ENCODE assay signal across 1 cellular context in the genomic region with DNA sequence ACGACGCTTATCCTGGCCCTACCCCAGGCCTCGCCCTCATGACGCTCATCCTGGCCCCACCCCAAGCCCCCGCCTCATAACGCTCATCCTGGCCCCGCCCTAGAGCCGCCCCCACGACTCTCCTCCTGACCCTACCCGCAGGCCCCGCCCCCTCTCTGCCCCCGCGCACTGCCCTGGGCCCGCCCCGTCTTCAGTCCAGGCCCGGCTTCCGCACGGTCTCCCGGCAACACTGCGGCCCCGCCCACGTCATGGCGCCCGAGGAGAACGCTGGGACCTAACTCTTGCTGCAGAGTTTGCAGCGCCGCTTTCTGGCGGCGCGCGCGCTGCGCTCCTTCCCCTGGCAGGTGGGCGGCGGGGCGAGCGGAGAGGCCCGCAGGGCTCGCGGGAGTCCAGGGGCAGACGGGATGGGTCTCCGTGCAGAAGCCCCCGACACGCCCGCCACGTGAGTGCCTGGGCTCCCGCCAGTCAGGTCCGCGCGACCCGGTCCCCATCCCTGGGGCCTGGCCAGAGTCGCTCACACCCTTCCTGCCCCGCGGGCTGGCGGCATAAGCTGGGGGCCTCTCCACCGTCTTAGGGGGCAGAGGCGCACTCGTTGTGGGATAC.
TF ChIP-seq lines count a peak whose summit lies in the region.

No MANE protein-coding gene starts in this region.

TF ChIP-seq in GM12878, 131 proteins besides CTCF, POLR2A, EP300 and RAD21 (continued from another document and continues in another):
- TF ChIP-seq WRNIP1 (IDR thresholded peaks at IDR 0.05; ENCODE audit: borderline replicate concordance, low read depth, low read length), result no peak
- TF ChIP-seq GABPA (IDR thresholded peaks at IDR 0.05; ENCODE audit: low read depth), result no peak
- no peak for TF ChIP-seq MTA3 (IDR thresholded peaks at IDR 0.05; ENCODE audit: borderline replicate concordance, low read length)
- TF ChIP-seq FOXM1 (IDR thresholded peaks at IDR 0.05; ENCODE audit: low read depth, low read length), result no peak
- no peak for TF ChIP-seq CHD1 (IDR thresholded peaks at IDR 0.05; ENCODE audit: low read depth, low read length)
- TF ChIP-seq SIX5 (IDR thresholded peaks at IDR 0.05; ENCODE audit: low read depth, low read length, severe bottlenecking), result no peak
- TF ChIP-seq, protein P1, sequence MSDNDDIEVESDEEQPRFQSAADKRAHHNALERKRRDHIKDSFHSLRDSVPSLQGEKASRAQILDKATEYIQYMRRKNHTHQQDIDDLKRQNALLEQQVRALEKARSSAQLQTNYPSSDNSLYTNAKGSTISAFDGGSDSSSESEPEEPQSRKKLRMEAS (IDR thresholded peaks at IDR 0.05; ENCODE audit: low read depth, low read length), result no peak
- TF ChIP-seq SMAD1 (IDR thresholded peaks at IDR 0.05; ENCODE audit: low read depth, partially characterized antibody), result no peak
- TF ChIP-seq PAX8 (IDR thresholded peaks at IDR 0.05), result no peak
- TF ChIP-seq, protein P2, sequence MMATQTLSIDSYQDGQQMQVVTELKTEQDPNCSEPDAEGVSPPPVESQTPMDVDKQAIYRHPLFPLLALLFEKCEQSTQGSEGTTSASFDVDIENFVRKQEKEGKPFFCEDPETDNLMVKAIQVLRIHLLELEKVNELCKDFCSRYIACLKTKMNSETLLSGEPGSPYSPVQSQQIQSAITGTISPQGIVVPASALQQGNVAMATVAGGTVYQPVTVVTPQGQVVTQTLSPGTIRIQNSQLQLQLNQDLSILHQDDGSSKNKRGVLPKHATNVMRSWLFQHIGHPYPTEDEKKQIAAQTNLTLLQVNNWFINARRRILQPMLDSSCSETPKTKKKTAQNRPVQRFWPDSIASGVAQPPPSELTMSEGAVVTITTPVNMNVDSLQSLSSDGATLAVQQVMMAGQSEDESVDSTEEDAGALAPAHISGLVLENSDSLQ (IDR thresholded peaks at IDR 0.05), result no peak
- no peak for TF ChIP-seq SUPT20H (IDR thresholded peaks at IDR 0.05; ENCODE audit: borderline replicate concordance, control insufficient read depth, low read depth, low read length)
- no peak for TF ChIP-seq ZNF622 (IDR thresholded peaks at IDR 0.05)
- TF ChIP-seq FOXK2 (IDR thresholded peaks at IDR 0.05), result no peak
- TF ChIP-seq SREBF2 (IDR thresholded peaks at IDR 0.05; ENCODE audit: low read length), result no peak
- TF ChIP-seq POU2F2 (IDR thresholded peaks at IDR 0.05; ENCODE audit: borderline replicate concordance, low read depth, low read length), result 0 out of 3 replicates have a peak, but pooled peaks have one; percentile 37
- no peak for TF ChIP-seq KLF5 (IDR thresholded peaks at IDR 0.05; ENCODE audit: partially characterized antibody)
- TF ChIP-seq NFXL1 (IDR thresholded peaks at IDR 0.05; ENCODE audit: borderline replicate concordance), result no peak
- TF ChIP-seq SP1 (IDR thresholded peaks at IDR 0.05; ENCODE audit: low read depth, low read length), result no peak
- TF ChIP-seq STAT1 (conservative IDR thresholded peaks at IDR 0.05), result no peak
- TF ChIP-seq, protein P3, sequence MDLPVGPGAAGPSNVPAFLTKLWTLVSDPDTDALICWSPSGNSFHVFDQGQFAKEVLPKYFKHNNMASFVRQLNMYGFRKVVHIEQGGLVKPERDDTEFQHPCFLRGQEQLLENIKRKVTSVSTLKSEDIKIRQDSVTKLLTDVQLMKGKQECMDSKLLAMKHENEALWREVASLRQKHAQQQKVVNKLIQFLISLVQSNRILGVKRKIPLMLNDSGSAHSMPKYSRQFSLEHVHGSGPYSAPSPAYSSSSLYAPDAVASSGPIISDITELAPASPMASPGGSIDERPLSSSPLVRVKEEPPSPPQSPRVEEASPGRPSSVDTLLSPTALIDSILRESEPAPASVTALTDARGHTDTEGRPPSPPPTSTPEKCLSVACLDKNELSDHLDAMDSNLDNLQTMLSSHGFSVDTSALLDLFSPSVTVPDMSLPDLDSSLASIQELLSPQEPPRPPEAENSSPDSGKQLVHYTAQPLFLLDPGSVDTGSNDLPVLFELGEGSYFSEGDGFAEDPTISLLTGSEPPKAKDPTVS (IDR thresholded peaks at IDR 0.05; ENCODE audit: low read depth, low read length), result no peak
- no peak for TF ChIP-seq ZSCAN29 (IDR thresholded peaks at IDR 0.05)
- no peak for TF ChIP-seq SUZ12 (IDR thresholded peaks at IDR 0.05; ENCODE audit: unreplicated experiment)
- TF ChIP-seq REST (IDR thresholded peaks at IDR 0.05; ENCODE audit: low read depth, low read length), result no peak
- TF ChIP-seq NKRF (conservative IDR thresholded peaks at IDR 0.05), result peak; percentile 51; the same call in 1 of the 2 replicates
- TF ChIP-seq HDAC6 (IDR thresholded peaks at IDR 0.05; ENCODE audit: unreplicated experiment), result no peak
- no peak for TF ChIP-seq SMARCA5 (IDR thresholded peaks at IDR 0.05)
- TF ChIP-seq BCL3 (IDR thresholded peaks at IDR 0.05; ENCODE audit: borderline replicate concordance, insufficient read depth, low read depth, low read length, poor library complexity, severe bottlenecking), result no peak
- no peak for TF ChIP-seq CBX5 (IDR thresholded peaks at IDR 0.05; ENCODE audit: low read depth)
- peak in 1 of 2 experiments; percentile 87; a peak in 2 of 3 replicates for TF ChIP-seq EGR1 (IDR thresholded peaks at IDR 0.05; ENCODE audit: borderline replicate concordance in 1 of 2, low read depth in 2 of 2, low read length in 2 of 2)
- no peak for TF ChIP-seq MEF2B (IDR thresholded peaks at IDR 0.05; ENCODE audit: partially characterized antibody, poor library complexity, severe bottlenecking)
- TF ChIP-seq FOS (IDR thresholded peaks at IDR 0.05; ENCODE audit: borderline replicate concordance, extremely low read depth, insufficient read length), result no peak
- TF ChIP-seq CREB1 (IDR thresholded peaks at IDR 0.05; ENCODE audit: low read depth), result peak; percentile 44; the same call in 1 of the 2 replicates
- TF ChIP-seq IRF4 (IDR thresholded peaks at IDR 0.05; ENCODE audit: low read depth, low read length), result no peak
- TF ChIP-seq SREBF1 (IDR thresholded peaks at IDR 0.05; ENCODE audit: low read length), result no peak
- TF ChIP-seq ATF7 (IDR thresholded peaks at IDR 0.05; ENCODE audit: low read depth), result no peak
- TF ChIP-seq PBX3 (IDR thresholded peaks at IDR 0.05; ENCODE audit: insufficient replicate concordance, low read depth, low read length), result no peak
- TF ChIP-seq MTA2 (IDR thresholded peaks at IDR 0.05; ENCODE audit: low read depth), result no peak
- TF ChIP-seq RAD51 (IDR thresholded peaks at IDR 0.05), result no peak
- no peak for TF ChIP-seq ZNF217 (IDR thresholded peaks at IDR 0.05)
- TF ChIP-seq HDAC2 (IDR thresholded peaks at IDR 0.05), result no peak
- TF ChIP-seq LARP7 (IDR thresholded peaks at IDR 0.05), result no peak
- TF ChIP-seq BACH1 (IDR thresholded peaks at IDR 0.05; ENCODE audit: borderline replicate concordance), result no peak
- TF ChIP-seq YBX1 (IDR thresholded peaks at IDR 0.05), result no peak
- TF ChIP-seq, protein P4, sequence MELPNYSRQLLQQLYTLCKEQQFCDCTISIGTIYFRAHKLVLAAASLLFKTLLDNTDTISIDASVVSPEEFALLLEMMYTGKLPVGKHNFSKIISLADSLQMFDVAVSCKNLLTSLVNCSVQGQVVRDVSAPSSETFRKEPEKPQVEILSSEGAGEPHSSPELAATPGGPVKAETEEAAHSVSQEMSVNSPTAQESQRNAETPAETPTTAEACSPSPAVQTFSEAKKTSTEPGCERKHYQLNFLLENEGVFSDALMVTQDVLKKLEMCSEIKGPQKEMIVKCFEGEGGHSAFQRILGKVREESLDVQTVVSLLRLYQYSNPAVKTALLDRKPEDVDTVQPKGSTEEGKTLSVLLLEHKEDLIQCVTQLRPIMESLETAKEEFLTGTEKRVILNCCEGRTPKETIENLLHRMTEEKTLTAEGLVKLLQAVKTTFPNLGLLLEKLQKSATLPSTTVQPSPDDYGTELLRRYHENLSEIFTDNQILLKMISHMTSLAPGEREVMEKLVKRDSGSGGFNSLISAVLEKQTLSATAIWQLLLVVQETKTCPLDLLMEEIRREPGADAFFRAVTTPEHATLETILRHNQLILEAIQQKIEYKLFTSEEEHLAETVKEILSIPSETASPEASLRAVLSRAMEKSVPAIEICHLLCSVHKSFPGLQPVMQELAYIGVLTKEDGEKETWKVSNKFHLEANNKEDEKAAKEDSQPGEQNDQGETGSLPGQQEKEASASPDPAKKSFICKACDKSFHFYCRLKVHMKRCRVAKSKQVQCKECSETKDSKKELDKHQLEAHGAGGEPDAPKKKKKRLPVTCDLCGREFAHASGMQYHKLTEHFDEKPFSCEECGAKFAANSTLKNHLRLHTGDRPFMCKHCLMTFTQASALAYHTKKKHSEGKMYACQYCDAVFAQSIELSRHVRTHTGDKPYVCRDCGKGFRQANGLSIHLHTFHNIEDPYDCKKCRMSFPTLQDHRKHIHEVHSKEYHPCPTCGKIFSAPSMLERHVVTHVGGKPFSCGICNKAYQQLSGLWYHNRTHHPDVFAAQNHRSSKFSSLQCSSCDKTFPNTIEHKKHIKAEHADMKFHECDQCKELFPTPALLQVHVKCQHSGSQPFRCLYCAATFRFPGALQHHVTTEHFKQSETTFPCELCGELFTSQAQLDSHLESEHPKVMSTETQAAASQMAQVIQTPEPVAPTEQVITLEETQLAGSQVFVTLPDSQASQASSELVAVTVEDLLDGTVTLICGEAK (IDR thresholded peaks at IDR 0.05; ENCODE audit: borderline replicate concordance), result no peak
- TF ChIP-seq, protein P5, sequence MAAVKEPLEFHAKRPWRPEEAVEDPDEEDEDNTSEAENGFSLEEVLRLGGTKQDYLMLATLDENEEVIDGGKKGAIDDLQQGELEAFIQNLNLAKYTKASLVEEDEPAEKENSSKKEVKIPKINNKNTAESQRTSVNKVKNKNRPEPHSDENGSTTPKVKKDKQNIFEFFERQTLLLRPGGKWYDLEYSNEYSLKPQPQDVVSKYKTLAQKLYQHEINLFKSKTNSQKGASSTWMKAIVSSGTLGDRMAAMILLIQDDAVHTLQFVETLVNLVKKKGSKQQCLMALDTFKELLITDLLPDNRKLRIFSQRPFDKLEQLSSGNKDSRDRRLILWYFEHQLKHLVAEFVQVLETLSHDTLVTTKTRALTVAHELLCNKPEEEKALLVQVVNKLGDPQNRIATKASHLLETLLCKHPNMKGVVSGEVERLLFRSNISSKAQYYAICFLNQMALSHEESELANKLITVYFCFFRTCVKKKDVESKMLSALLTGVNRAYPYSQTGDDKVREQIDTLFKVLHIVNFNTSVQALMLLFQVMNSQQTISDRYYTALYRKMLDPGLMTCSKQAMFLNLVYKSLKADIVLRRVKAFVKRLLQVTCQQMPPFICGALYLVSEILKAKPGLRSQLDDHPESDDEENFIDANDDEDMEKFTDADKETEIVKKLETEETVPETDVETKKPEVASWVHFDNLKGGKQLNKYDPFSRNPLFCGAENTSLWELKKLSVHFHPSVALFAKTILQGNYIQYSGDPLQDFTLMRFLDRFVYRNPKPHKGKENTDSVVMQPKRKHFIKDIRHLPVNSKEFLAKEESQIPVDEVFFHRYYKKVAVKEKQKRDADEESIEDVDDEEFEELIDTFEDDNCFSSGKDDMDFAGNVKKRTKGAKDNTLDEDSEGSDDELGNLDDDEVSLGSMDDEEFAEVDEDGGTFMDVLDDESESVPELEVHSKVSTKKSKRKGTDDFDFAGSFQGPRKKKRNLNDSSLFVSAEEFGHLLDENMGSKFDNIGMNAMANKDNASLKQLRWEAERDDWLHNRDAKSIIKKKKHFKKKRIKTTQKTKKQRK (IDR thresholded peaks at IDR 0.05; ENCODE audit: low read depth, low read length), result no peak
